8 cellular contexts compared by ENCODE assay signal in genomic region chr1:219066631-219067349, GRCh38.
A peak's percentile ranks its signal among the peaks of the same experiment; 100 is the strongest.
DNase-seq lines count a peak whose midpoint lies in the region; ATAC-seq and TF ChIP-seq lines count a peak whose summit lies in the region.

No MANE protein-coding gene starts in this region.

- H3K36me3 ChIP-seq in SJSA1 (no peaks in the 10 kb centered on the region), thoracic aorta (no peaks in the 10 kb centered on the region)

- H3K27ac ChIP-seq in SJSA1 (peak overlapping the region; percentile 45), thoracic aorta (peak overlapping the region; percentile 45)

- CTCF ChIA-PET in AG04449 (lab: Yijun Ruan, JAX): interaction anchor here (0.6 to 3.1 kb wide), 17 partner anchors 12 to 737 kb away, joined by 3 to 26 read pairs (median 3); partner anchors contain the start of gene TGFB2

- peak; percentile 31 for DNase-seq in AG04449 (ENCODE audit: low read depth, low spot score)
- peak in 1 of 2 experiments; percentile 48 for DNase-seq in SJSA1 (ENCODE audit: low read depth in 1 of 2, low spot score in 2 of 2)
- DNase-seq in left cardiac atrium: no peak
- DNase-seq in thoracic aorta (ENCODE audit: low spot score): no peak
- no peak for DNase-seq in central memory CD4-positive, alpha-beta T cell
- DNase-seq in MV-4-11 (lab: John Stamatoyannopoulos, UW): no peak

- H3K4me3 ChIP-seq in AG04449 (ENCODE audit: low read depth, low read length) (no peak overlapping the region), SJSA1 (no peak overlapping the region), thoracic aorta (no peak overlapping the region)

- TF ChIP-seq CTCF in AG04449 (IDR thresholded peaks at IDR 0.05; ENCODE audit: insufficient read depth, low read length, missing control alignments) (peak; percentile 16), thoracic aorta (IDR thresholded peaks at IDR 0.05) (peak; percentile 35)

- H3K4me1 ChIP-seq in SJSA1 (replicated peaks): peaks cover 15% of the 10 kb centered on the region
- H3K4me1 ChIP-seq in thoracic aorta (ENCODE audit: control insufficient read depth in 1 of 2, low read depth in 2 of 2): peaks cover 0 to 13% of the 10 kb centered on the region in 2 donors

- intact Hi-C loops in left cardiac atrium (cut with DNase I): loop anchor here (5.0 to 10.0 kb wide), 2 partner anchors 722 to 734 kb away; partner anchors contain the start of gene TGFB2 (in 1 of the 2)

- no peaks in the 10 kb centered on the region for H3K9me3 ChIP-seq in SJSA1 (replicated peaks)
- no peaks in the 10 kb centered on the region for H3K9me3 ChIP-seq in thoracic aorta

- no peaks in the 10 kb centered on the region for H3K27me3 ChIP-seq in SJSA1 (replicated peaks)
- no peaks in the 10 kb centered on the region for H3K27me3 ChIP-seq in thoracic aorta (replicated peaks; ENCODE audit: insufficient read depth)

- peak; percentile 71 for ATAC-seq in GM18868 (IDR thresholded peaks at IDR 0.05; ENCODE audit: unreplicated experiment)
- ATAC-seq in left cardiac atrium: peak; percentile 72 to 80
- peak; percentile 74 for ATAC-seq in thoracic aorta (ENCODE audit: insufficient number of reproducible peaks, low FRiP score, low read depth)
- ATAC-seq in GM21390 (IDR thresholded peaks at IDR 0.05; ENCODE audit: unreplicated experiment): no peak

- POLR2A ChIA-PET in AG04449 (lab: Yijun Ruan, JAX): no interaction called here
